In the genomic region with DNA sequence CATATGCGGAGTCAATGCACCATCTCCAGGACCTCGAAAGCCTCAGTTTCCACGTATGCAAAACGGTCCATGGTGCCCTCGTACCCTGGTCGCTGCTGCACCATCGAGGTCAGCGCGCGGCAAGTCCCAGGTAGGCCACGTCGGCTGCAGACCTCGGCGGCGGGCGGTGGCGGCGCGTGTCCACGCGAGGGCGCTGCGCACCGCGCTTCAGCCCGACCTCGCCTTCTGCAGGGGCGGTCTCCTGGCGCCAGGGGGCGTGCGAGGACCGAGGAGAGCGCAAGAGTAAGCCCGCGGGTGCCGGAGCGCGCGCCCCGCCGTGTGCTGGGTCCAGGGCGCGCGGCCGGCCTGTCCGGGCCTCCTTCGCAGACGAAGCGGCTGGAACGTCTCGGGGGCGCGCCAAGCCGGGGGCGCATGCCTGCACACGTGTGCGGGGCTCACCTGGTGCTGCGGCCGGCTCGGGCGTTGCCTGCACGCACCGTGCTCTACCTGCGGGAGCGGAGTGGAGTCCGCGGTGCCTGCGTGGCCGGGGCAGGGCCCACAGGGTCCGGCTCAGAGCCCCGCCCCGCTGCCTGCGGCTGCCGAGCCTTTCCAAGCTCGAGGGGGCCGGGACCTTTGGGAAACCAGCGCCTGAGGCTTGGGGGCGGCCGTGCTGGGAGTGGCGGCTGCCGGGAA, we compare ENCODE assay signal across 1 cellular context.
TF ChIP-seq lines count a peak whose summit lies in the region.

No MANE protein-coding gene starts in this region.

TF ChIP-seq in HepG2, 621 proteins besides CTCF, POLR2A, EP300 and RAD21 (continued from another document and continues in another):
- TF ChIP-seq, protein P1, sequence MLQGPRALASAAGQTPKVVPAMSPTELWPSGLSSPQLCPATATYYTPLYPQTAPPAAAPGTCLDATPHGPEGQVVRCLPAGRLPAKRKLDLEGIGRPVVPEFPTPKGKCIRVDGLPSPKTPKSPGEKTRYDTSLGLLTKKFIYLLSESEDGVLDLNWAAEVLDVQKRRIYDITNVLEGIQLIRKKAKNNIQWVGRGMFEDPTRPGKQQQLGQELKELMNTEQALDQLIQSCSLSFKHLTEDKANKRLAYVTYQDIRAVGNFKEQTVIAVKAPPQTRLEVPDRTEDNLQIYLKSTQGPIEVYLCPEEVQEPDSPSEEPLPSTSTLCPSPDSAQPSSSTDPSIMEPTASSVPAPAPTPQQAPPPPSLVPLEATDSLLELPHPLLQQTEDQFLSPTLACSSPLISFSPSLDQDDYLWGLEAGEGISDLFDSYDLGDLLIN (CRISPR knock-in tag; IDR thresholded peaks at IDR 0.05; ENCODE audit: borderline replicate concordance): 0 out of 2 replicates have a peak, but pooled peaks have one; percentile 42
- TF ChIP-seq KDM6A (CRISPR knock-in tag; IDR thresholded peaks at IDR 0.05; ENCODE audit: low read depth): no peak
- no peak for TF ChIP-seq ZNF549 (CRISPR knock-in tag; IDR thresholded peaks at IDR 0.05)
- TF ChIP-seq ZSCAN22 (CRISPR knock-in tag; IDR thresholded peaks at IDR 0.05): no peak
- no peak for TF ChIP-seq ZNF883 (CRISPR knock-in tag; IDR thresholded peaks at IDR 0.05; ENCODE audit: not compliant biosample characterization)
- peak; percentile 52; the same call in 1 of the 2 replicates for TF ChIP-seq ZNF724P (CRISPR knock-in tag; IDR thresholded peaks at IDR 0.05; ENCODE audit: borderline replicate concordance)
- no peak for TF ChIP-seq ZNF512B (CRISPR knock-in tag; IDR thresholded peaks at IDR 0.05; ENCODE audit: borderline replicate concordance)
- TF ChIP-seq, protein P2, sequence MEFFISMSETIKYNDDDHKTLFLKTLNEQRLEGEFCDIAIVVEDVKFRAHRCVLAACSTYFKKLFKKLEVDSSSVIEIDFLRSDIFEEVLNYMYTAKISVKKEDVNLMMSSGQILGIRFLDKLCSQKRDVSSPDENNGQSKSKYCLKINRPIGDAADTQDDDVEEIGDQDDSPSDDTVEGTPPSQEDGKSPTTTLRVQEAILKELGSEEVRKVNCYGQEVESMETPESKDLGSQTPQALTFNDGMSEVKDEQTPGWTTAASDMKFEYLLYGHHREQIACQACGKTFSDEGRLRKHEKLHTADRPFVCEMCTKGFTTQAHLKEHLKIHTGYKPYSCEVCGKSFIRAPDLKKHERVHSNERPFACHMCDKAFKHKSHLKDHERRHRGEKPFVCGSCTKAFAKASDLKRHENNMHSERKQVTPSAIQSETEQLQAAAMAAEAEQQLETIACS (CRISPR knock-in tag; IDR thresholded peaks at IDR 0.05): peak; percentile 98
- TF ChIP-seq PITX1 (CRISPR knock-in tag; IDR thresholded peaks at IDR 0.05): no peak
- TF ChIP-seq, protein P3, sequence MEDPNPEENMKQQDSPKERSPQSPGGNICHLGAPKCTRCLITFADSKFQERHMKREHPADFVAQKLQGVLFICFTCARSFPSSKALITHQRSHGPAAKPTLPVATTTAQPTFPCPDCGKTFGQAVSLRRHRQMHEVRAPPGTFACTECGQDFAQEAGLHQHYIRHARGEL (CRISPR knock-in tag; IDR thresholded peaks at IDR 0.05): peak; percentile 67; the same call in 1 of the 2 replicates
- TF ChIP-seq MTF2 (CRISPR knock-in tag; IDR thresholded peaks at IDR 0.05; ENCODE audit: borderline replicate concordance): no peak
- peak; percentile 40; the same call in 1 of the 2 replicates for TF ChIP-seq ZNF121 (CRISPR knock-in tag; IDR thresholded peaks at IDR 0.05)
- no peak; the same call in 1 of the 2 replicates for TF ChIP-seq PAXIP1 (CRISPR knock-in tag; conservative IDR thresholded peaks at IDR 0.05)
- TF ChIP-seq CENPT (CRISPR knock-in tag; IDR thresholded peaks at IDR 0.05; ENCODE audit: low read depth): peak; percentile 68; the same call in 1 of the 2 replicates
- TF ChIP-seq TCF12 (IDR thresholded peaks at IDR 0.05): no peak
- no peak for TF ChIP-seq TCF12 (CRISPR knock-in tag; IDR thresholded peaks at IDR 0.05)
- peak; percentile 97 for TF ChIP-seq RBM22 (optimal IDR thresholded peaks at IDR 0.05; ENCODE audit: low read length)
- TF ChIP-seq ZNF276 (CRISPR knock-in tag; IDR thresholded peaks at IDR 0.05; ENCODE audit: low read depth): no peak
- TF ChIP-seq NFE2L1 (CRISPR knock-in tag; IDR thresholded peaks at IDR 0.05; ENCODE audit: borderline replicate concordance): no peak
- TF ChIP-seq, protein P4, sequence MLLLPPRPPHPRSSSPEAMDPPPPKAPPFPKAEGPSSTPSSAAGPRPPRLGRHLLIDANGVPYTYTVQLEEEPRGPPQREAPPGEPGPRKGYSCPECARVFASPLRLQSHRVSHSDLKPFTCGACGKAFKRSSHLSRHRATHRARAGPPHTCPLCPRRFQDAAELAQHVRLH (CRISPR knock-in tag; IDR thresholded peaks at IDR 0.05; ENCODE audit: borderline replicate concordance, low read depth): no peak
- peak; percentile 95 for TF ChIP-seq STAG1 (CRISPR knock-in tag; IDR thresholded peaks at IDR 0.05)
- peak; percentile 86 for TF ChIP-seq ZNF501 (CRISPR knock-in tag; IDR thresholded peaks at IDR 0.05)
- TF ChIP-seq CHD2 (IDR thresholded peaks at IDR 0.05; ENCODE audit: low read depth, low read length): no peak
- peak; percentile 71; the same call in 1 of the 2 replicates for TF ChIP-seq ZNF451 (CRISPR knock-in tag; IDR thresholded peaks at IDR 0.05)
- no peak for TF ChIP-seq PTBP1 (IDR thresholded peaks at IDR 0.05; ENCODE audit: low read depth, low read length, poor library complexity, severe bottlenecking)
- TF ChIP-seq TEAD2 (CRISPR knock-in tag; IDR thresholded peaks at IDR 0.05): peak; percentile 71; the same call in 1 of the 2 replicates
- TF ChIP-seq FOXA3 (CRISPR knock-in tag; IDR thresholded peaks at IDR 0.05): peak; percentile 39; the same call in 1 of the 2 replicates
- TF ChIP-seq ZNF816 (CRISPR knock-in tag; IDR thresholded peaks at IDR 0.05; ENCODE audit: borderline replicate concordance): no peak
- TF ChIP-seq SIN3A (IDR thresholded peaks at IDR 0.05; ENCODE audit: borderline replicate concordance, low read depth, low read length): no peak
- no peak for TF ChIP-seq ZNF569 (CRISPR knock-in tag; IDR thresholded peaks at IDR 0.05; ENCODE audit: borderline replicate concordance)
- 0 out of 2 replicates have a peak, but pooled peaks have one; percentile 26 for TF ChIP-seq ZGPAT (CRISPR knock-in tag; IDR thresholded peaks at IDR 0.05)
- TF ChIP-seq ZNF546 (CRISPR knock-in tag; conservative IDR thresholded peaks at IDR 0.05): peak; percentile 24; the same call in 1 of the 2 replicates
- no peak for TF ChIP-seq CC2D1A (CRISPR knock-in tag; IDR thresholded peaks at IDR 0.05)
- TF ChIP-seq ARHGAP35 (CRISPR knock-in tag; IDR thresholded peaks at IDR 0.05; ENCODE audit: borderline replicate concordance): no peak
- TF ChIP-seq MED1 (CRISPR knock-in tag; IDR thresholded peaks at IDR 0.05): peak; percentile 56
- TF ChIP-seq ELF4 (CRISPR knock-in tag; IDR thresholded peaks at IDR 0.05; ENCODE audit: borderline replicate concordance): no peak
- TF ChIP-seq ERF (CRISPR knock-in tag; IDR thresholded peaks at IDR 0.05): no peak
- no peak for TF ChIP-seq ZKSCAN5 (CRISPR knock-in tag; IDR thresholded peaks at IDR 0.05)
- TF ChIP-seq, protein P5, sequence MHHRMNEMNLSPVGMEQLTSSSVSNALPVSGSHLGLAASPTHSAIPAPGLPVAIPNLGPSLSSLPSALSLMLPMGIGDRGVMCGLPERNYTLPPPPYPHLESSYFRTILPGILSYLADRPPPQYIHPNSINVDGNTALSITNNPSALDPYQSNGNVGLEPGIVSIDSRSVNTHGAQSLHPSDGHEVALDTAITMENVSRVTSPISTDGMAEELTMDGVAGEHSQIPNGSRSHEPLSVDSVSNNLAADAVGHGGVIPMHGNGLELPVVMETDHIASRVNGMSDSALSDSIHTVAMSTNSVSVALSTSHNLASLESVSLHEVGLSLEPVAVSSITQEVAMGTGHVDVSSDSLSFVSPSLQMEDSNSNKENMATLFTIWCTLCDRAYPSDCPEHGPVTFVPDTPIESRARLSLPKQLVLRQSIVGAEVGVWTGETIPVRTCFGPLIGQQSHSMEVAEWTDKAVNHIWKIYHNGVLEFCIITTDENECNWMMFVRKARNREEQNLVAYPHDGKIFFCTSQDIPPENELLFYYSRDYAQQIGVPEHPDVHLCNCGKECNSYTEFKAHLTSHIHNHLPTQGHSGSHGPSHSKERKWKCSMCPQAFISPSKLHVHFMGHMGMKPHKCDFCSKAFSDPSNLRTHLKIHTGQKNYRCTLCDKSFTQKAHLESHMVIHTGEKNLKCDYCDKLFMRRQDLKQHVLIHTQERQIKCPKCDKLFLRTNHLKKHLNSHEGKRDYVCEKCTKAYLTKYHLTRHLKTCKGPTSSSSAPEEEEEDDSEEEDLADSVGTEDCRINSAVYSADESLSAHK (CRISPR knock-in tag; IDR thresholded peaks at IDR 0.05; ENCODE audit: borderline replicate concordance): no peak
- TF ChIP-seq MLLT10 (CRISPR knock-in tag; IDR thresholded peaks at IDR 0.05): no peak
- no peak for TF ChIP-seq NPAS2 (CRISPR knock-in tag; IDR thresholded peaks at IDR 0.05; ENCODE audit: borderline replicate concordance)
- peak; percentile 55; the same call in 1 of the 2 replicates for TF ChIP-seq ZMYM4 (CRISPR knock-in tag; IDR thresholded peaks at IDR 0.05)
- no peak for TF ChIP-seq MAFG (CRISPR knock-in tag; IDR thresholded peaks at IDR 0.05)
- TF ChIP-seq HMGA1 (CRISPR knock-in tag; conservative IDR thresholded peaks at IDR 0.05): no peak
- no peak for TF ChIP-seq NR2F6 (IDR thresholded peaks at IDR 0.05)
- TF ChIP-seq NR2F6 (CRISPR knock-in tag; IDR thresholded peaks at IDR 0.05): no peak; the same call in 1 of the 2 replicates
- TF ChIP-seq ETV6 (CRISPR knock-in tag; conservative IDR thresholded peaks at IDR 0.05): no peak
